11 cellular contexts compared by ENCODE assay signal in genomic region chr4:2331043-2331420, GRCh38.
DNase-seq lines count a peak whose midpoint lies in the region; ATAC-seq and TF ChIP-seq lines count a peak whose summit lies in the region.
"Had no signal": no experiment of that assay in that cellular context is flagged by ENCODE, and none has a peak within 500 bp of the region (broad histone marks: within the 10 kb centered on the region; RNA-seq: fewer than 3 reads in every experiment).

No MANE protein-coding gene starts in this region.

- no peaks in the 10 kb centered on the region for H3K9me2 ChIP-seq in PC-3 (replicated peaks; ENCODE audit: low read length)

- no peak for ATAC-seq in PC-3

- H3K27me3 ChIP-seq in H7 (ENCODE audit: control insufficient read depth, insufficient read depth, low read length) (no peaks in the 10 kb centered on the region), PC-3 (ENCODE audit: low read length) (no peaks in the 10 kb centered on the region)

- H3K36me3 Mint-ChIP-seq in chondrocyte (ENCODE audit: low read depth): peaks cover 7% of the 10 kb centered on the region

- H3K4me3 ChIP-seq in H7 (ENCODE audit: insufficient read depth, low read depth, low read length): no peak overlapping the region
- H3K4me3 ChIP-seq in PC-3 (ENCODE audit: low read length): no peak overlapping the region
- H3K4me3 ChIP-seq: BLaER1 had no signal

- H3K4me2 ChIP-seq in PC-3 (ENCODE audit: low read length): no peak overlapping the region
- H3K4me2 ChIP-seq: BLaER1 had no signal

- CTCF ChIA-PET in PC-3 (lab: Charles Lee): no interaction called here

- H4K20me1 ChIP-seq in PC-3 (ENCODE audit: low read length): no peaks in the 10 kb centered on the region
- H4K20me1 ChIP-seq: BLaER1 had no signal

- peaks cover 17% of the 10 kb centered on the region for H3K4me1 Mint-ChIP-seq in chondrocyte (ENCODE audit: low read depth)

- H3F3A ChIP-seq in PC-3 (ENCODE audit: low read length, unreplicated experiment): peaks cover 5% of the 10 kb centered on the region

- H3K79me2 ChIP-seq in PC-3 (ENCODE audit: low read length): no peaks in the 10 kb centered on the region

- H3K4me3 Mint-ChIP-seq in chondrocyte (ENCODE audit: unreplicated experiment): no peak overlapping the region

- intact Hi-C loops in PC-3 (cut with micrococcal nuclease): no loop called here

- POLR2A ChIA-PET in PC-3 (lab: Charles Lee; ENCODE audit: unreplicated experiment): no interaction called here

- H2AFZ ChIP-seq in PC-3 (ENCODE audit: low read length): no peak overlapping the region

- DNase-seq in H7 (peak; percentile 55), PC-3 (no peak), chondrocyte (ENCODE audit: low spot score) (no peak), LoVo (ENCODE audit: low spot score) (no peak), 8988T (no peak), NCI-H2081 (lab: John Stamatoyannopoulos, UW) (no peak)
- DNase-seq: AML-193, DMS53, GF-D8 had no signal

- peak overlapping the region; percentile 89; the same call in 1 of the 2 replicates for H3K27ac ChIP-seq in PC-3 (ENCODE audit: low read length)
- H3K27ac ChIP-seq: BLaER1, HL-60 had no signal

- peak overlapping the region; percentile 88 for H3K27ac Mint-ChIP-seq in chondrocyte (ENCODE audit: unreplicated experiment)

- H3K27me3 Mint-ChIP-seq in chondrocyte (ENCODE audit: low read depth): no peaks in the 10 kb centered on the region

- H3K9me3 Mint-ChIP-seq in chondrocyte (ENCODE audit: low read depth): peaks cover 18% of the 10 kb centered on the region

- no peak overlapping the region for H3K9ac ChIP-seq in PC-3 (ENCODE audit: low read length)
- H3K9ac ChIP-seq: BLaER1 had no signal

- peaks cover 13% of the 10 kb centered on the region for H3K9me3 ChIP-seq in PC-3 (ENCODE audit: low read length)

- TF ChIP-seq CTCF in PC-3 (conservative IDR thresholded peaks at IDR 0.05; ENCODE audit: low read depth, low read length) (no peak), chondrocyte (IDR thresholded peaks at IDR 0.05) (no peak)

- H3K4me1 ChIP-seq in PC-3 (ENCODE audit: insufficient read depth, low read length): peaks cover 14% of the 10 kb centered on the region

- BruUV-seq in PC-3 (replicated peaks; lab: Mats Ljungman, UMichigan): no TSS peak

- no peaks in the 10 kb centered on the region for H3K36me3 ChIP-seq in H7 (replicated peaks; ENCODE audit: control insufficient read depth, insufficient read depth, low read length)
- peaks cover 16% of the 10 kb centered on the region; the same call in 1 of the 2 replicates for H3K36me3 ChIP-seq in PC-3 (ENCODE audit: low read depth, low read length)
- H3K36me3 ChIP-seq: BLaER1 had no signal
